Comparison of ENCODE assay signal across 8 cellular contexts in the genomic region with DNA sequence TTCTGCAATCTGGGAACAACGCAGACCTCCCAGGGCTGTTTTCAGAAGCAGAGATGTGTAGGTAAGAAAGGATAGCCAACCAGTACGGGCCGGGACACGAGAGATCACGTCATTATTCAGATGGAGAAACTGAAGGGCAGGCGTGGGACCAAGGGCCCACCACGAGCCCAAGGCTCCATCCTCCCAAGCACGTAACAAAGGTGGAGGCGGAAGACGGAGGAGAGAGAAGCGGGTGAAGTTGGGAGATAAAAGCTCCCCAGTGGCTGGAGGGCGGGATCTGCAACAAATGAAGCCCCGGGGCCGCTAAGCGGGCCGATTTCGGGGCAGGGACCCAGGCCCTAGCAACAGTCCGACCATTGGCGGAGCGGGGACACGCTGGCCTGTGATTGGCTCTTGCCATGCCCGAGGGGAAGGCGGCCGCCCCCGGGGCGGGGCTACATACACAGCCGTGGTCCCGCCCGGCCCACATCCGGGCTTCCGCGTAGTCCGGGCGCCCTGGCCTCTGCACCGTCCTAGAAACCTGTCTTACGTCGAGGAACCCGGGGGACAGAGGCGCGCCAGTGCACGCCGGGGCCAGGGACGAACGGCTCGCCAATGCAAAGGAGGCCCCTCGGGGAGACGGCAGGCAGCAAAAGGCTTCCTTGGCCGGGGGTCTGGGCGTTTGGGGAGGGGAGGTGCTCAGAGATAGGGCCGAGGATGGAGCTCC. TPM values are rescaled to one million over a fixed set of nuclear protein-coding genes. Genes with fewer than 3 reads are reported as not detected.
DNase-seq lines count a peak whose midpoint lies in the region; ATAC-seq and TF ChIP-seq lines count a peak whose summit lies in the region.

No MANE protein-coding gene starts in this region.

- CTCF ChIA-PET in WTC11 (lab: Charles Lee), result interaction anchor here (0.6 to 3.0 kb wide), 23 partner anchors 9 to 451 kb away, joined by 3 to 19 read pairs (median 3); a partner anchor contains a TSS

- peak; percentile 92 for ATAC-seq in GM18909 (IDR thresholded peaks at IDR 0.05; ENCODE audit: poor library complexity, unreplicated experiment)
- peak; percentile 90 for ATAC-seq in HG03159 (IDR thresholded peaks at IDR 0.05; ENCODE audit: unreplicated experiment)
- ATAC-seq in WTC11, result peak; percentile 84

- POLR2A ChIA-PET in WTC11 (lab: Charles Lee), result interaction anchor here (0.5 to 2.8 kb wide), 24 partner anchors 11 to 476 kb away, joined by 3 to 17 read pairs (median 4); a partner anchor contains a TSS

- H3K4me1 Mint-ChIP-seq in WTC11, result peaks cover 26% of the 10 kb centered on the region

- H3K27ac ChIP-seq in caudate nucleus (ENCODE audit: low read depth, low read length), result peak overlapping the region; percentile 94

- TF ChIP-seq CTCF in WTC11 (IDR thresholded peaks at IDR 0.05), result no peak

- peak overlapping the region; percentile 87 for H3K4me3 Mint-ChIP-seq in WTC11

- H3K27ac Mint-ChIP-seq in WTC11, result peak overlapping the region; percentile 99

- peak; percentile 99 for DNase-seq in AG08395 (ENCODE audit: low spot score)
- DNase-seq in NCI-H2227 treated with DMSO at 0.1 percent for 48 hours (lab: John Stamatoyannopoulos, UW), result peak; percentile 96
- DNase-seq in WTC11 (ENCODE audit: low spot score), result peak; percentile 99
- DNase-seq in caudate nucleus (lab: John Stamatoyannopoulos, UW), result peak; percentile 65 to 99 (median 96)
- peak; percentile 97 for DNase-seq in iris pigment epithelial cell (ENCODE audit: low read depth)
- DNase-seq in stimulated activated CD4-positive, alpha-beta T cell treated with anti-CD3 and anti-CD28 coated beads, Interleukin-12 subunit alpha, Interleukin-12 subunit beta, amount 100 ng/mL, for 4 hours, result peak; percentile 90

- no peaks in the 10 kb centered on the region for H3K27me3 Mint-ChIP-seq in WTC11 (ENCODE audit: low read depth)

- no peaks in the 10 kb centered on the region for H3K9me3 Mint-ChIP-seq in WTC11

- no peaks in the 10 kb centered on the region for H3K36me3 Mint-ChIP-seq in WTC11

TF ChIP-seq in WTC11, 78 proteins besides CTCF, POLR2A, EP300 and RAD21 (continues in another document):
- TF ChIP-seq ZNF423 (CRISPR knock-in tag; IDR thresholded peaks at IDR 0.05) (no peak), ETV6 (CRISPR knock-in tag; IDR thresholded peaks at IDR 0.05) (peak; percentile 68; the same call in 1 of the 2 replicates), ZNF416 (CRISPR knock-in tag; IDR thresholded peaks at IDR 0.05) (no peak), NFYB (CRISPR knock-in tag; conservative IDR thresholded peaks at IDR 0.05; ENCODE audit: low read depth) (peak; percentile 83), FOXK1 (CRISPR knock-in tag; IDR thresholded peaks at IDR 0.05) (peak; percentile 74; the same call in 1 of the 2 replicates), FOXP1 (CRISPR knock-in tag; IDR thresholded peaks at IDR 0.05; ENCODE audit: borderline replicate concordance) (peak; percentile 68; the same call in 1 of the 2 replicates), TCF7 (CRISPR knock-in tag; IDR thresholded peaks at IDR 0.05; ENCODE audit: low read depth) (no peak), JAZF1 (CRISPR knock-in tag; IDR thresholded peaks at IDR 0.05) (no peak), EMX1 (CRISPR knock-in tag; IDR thresholded peaks at IDR 0.05) (peak; percentile 23; the same call in 1 of the 2 replicates), MYBL2 (CRISPR knock-in tag; IDR thresholded peaks at IDR 0.05) (peak; percentile 44; the same call in 1 of the 2 replicates), RELA (CRISPR knock-in tag; IDR thresholded peaks at IDR 0.05; ENCODE audit: borderline replicate concordance) (peak; percentile 83; the same call in 1 of the 2 replicates), GABPB1 (CRISPR knock-in tag; IDR thresholded peaks at IDR 0.05) (no peak)
- TF ChIP-seq, protein P1, sequence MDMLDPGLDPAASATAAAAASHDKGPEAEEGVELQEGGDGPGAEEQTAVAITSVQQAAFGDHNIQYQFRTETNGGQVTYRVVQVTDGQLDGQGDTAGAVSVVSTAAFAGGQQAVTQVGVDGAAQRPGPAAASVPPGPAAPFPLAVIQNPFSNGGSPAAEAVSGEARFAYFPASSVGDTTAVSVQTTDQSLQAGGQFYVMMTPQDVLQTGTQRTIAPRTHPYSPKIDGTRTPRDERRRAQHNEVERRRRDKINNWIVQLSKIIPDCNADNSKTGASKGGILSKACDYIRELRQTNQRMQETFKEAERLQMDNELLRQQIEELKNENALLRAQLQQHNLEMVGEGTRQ (CRISPR knock-in tag; IDR thresholded peaks at IDR 0.05), result no peak
- TF ChIP-seq, protein P2, sequence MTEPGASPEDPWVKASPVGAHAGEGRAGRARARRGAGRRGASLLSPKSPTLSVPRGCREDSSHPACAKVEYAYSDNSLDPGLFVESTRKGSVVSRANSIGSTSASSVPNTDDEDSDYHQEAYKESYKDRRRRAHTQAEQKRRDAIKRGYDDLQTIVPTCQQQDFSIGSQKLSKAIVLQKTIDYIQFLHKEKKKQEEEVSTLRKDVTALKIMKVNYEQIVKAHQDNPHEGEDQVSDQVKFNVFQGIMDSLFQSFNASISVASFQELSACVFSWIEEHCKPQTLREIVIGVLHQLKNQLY (CRISPR knock-in tag; IDR thresholded peaks at IDR 0.05), result no peak
- TF ChIP-seq, protein P3, sequence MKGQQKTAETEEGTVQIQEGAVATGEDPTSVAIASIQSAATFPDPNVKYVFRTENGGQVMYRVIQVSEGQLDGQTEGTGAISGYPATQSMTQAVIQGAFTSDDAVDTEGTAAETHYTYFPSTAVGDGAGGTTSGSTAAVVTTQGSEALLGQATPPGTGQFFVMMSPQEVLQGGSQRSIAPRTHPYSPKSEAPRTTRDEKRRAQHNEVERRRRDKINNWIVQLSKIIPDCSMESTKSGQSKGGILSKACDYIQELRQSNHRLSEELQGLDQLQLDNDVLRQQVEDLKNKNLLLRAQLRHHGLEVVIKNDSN (CRISPR knock-in tag; IDR thresholded peaks at IDR 0.05), result 0 out of 2 replicates have a peak, but pooled peaks have one; percentile 18
- TF ChIP-seq, protein P4, sequence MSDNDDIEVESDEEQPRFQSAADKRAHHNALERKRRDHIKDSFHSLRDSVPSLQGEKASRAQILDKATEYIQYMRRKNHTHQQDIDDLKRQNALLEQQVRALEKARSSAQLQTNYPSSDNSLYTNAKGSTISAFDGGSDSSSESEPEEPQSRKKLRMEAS (CRISPR knock-in tag; IDR thresholded peaks at IDR 0.05), result 0 out of 2 replicates have a peak, but pooled peaks have one; percentile 10
- TF ChIP-seq, protein P5, sequence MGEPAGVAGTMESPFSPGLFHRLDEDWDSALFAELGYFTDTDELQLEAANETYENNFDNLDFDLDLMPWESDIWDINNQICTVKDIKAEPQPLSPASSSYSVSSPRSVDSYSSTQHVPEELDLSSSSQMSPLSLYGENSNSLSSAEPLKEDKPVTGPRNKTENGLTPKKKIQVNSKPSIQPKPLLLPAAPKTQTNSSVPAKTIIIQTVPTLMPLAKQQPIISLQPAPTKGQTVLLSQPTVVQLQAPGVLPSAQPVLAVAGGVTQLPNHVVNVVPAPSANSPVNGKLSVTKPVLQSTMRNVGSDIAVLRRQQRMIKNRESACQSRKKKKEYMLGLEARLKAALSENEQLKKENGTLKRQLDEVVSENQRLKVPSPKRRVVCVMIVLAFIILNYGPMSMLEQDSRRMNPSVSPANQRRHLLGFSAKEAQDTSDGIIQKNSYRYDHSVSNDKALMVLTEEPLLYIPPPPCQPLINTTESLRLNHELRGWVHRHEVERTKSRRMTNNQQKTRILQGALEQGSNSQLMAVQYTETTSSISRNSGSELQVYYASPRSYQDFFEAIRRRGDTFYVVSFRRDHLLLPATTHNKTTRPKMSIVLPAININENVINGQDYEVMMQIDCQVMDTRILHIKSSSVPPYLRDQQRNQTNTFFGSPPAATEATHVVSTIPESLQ (CRISPR knock-in tag; IDR thresholded peaks at IDR 0.05), result no peak
- TF ChIP-seq, protein P6, sequence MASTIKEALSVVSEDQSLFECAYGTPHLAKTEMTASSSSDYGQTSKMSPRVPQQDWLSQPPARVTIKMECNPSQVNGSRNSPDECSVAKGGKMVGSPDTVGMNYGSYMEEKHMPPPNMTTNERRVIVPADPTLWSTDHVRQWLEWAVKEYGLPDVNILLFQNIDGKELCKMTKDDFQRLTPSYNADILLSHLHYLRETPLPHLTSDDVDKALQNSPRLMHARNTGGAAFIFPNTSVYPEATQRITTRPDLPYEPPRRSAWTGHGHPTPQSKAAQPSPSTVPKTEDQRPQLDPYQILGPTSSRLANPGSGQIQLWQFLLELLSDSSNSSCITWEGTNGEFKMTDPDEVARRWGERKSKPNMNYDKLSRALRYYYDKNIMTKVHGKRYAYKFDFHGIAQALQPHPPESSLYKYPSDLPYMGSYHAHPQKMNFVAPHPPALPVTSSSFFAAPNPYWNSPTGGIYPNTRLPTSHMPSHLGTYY (CRISPR knock-in tag; IDR thresholded peaks at IDR 0.05), result 0 out of 2 replicates have a peak, but pooled peaks have one; percentile 35

RNA-seq across cellular contexts. Expression of a gene that starts 15.5 kb away (rescaled TPM):
- 202 to 299 TPM (median 285 TPM) in 3 replicates for total RNA-seq in WTC11 (2021)

RNA-seq across cellular contexts. Expression of a gene that starts 40.9 kb away (rescaled TPM):
- 192 to 201 TPM (median 200 TPM) in 3 replicates for total RNA-seq in WTC11 (2021)

Comparison
In these comparisons a context has a peak if more than half of its experiments do, and no peak if none do; other contexts are left out.
1. Peak in every context shown above with its lines: DNase-seq, ATAC-seq and H3K27ac ChIP-seq.